ENCODE assay signal across 30 cellular contexts in the genomic region with DNA sequence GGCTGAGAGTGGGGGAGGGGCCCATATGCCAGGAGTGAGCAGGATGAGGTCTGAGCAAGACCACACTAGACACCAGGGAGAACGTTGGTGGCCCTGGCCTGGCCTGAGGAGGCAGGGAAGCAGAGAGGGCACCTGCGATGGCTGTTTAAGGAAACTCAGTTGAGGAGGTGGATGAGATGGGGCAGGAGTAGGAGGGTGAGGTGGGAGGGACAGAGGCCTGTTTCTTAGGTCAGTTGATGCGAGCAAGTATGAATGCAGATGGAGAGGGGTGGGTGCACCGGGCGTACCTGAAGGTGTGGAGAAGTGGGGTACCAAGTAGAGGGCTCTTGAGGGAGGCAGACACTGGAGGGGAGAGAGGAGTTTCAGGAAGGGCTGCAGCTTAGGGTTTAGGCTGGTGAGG. TPM values are rescaled to one million over a fixed set of nuclear protein-coding genes. Genes with fewer than 3 reads are reported as not detected.
"Had no signal": no experiment of that assay in that cellular context is flagged by ENCODE, and none has a peak within 500 bp of the region (broad histone marks: within the 10 kb centered on the region; RNA-seq: fewer than 3 reads in every experiment).

No MANE protein-coding gene starts in this region.

- H3K36me3 ChIP-seq: esophagus muscularis mucosa, gastroesophageal sphincter, heart left ventricle, left ventricle myocardium inferior, prostate gland, right atrium auricular region, thoracic aorta, tibial nerve, upper lobe of left lung had no signal

- H3K36me3 Mint-ChIP-seq: memory B cell; natural killer cell; stimulated activated memory B cell treated with anti-CD40 and anti-IgM and Interleukin-4, amounts not matched to agents 10 μg/mL and 1 μg/mL and 100 μg/mL, for 72 hours had no signal

- H3K9me3 ChIP-seq: heart left ventricle, left ventricle myocardium inferior, prostate gland, right atrium auricular region, thoracic aorta, upper lobe of left lung had no signal

- DNase-seq: dermis blood vessel endothelial cell; effector memory CD4-positive, alpha-beta T cell; foreskin keratinocyte; hippocampal formation; kidney glomerular epithelial cell; left colon; left ventricle myocardium inferior; natural killer cell; nucleus accumbens; stimulated activated CD4-positive, alpha-beta T cell treated with anti-CD3 and anti-CD28 coated beads, Interleukin-4, amount 100 ng/mL, for 4 hours had no signal

- H3K4me3 Mint-ChIP-seq: memory B cell; natural killer cell; neural crest cell; stimulated activated memory B cell treated with anti-CD40 and anti-IgM and Interleukin-4, amounts not matched to agents 10 μg/mL and 1 μg/mL and 100 μg/mL, for 72 hours; stimulated activated naive CD8-positive, alpha-beta T cell treated with anti-CD3 and anti-CD28 coated beads, Interleukin-15, Interleukin-2, amounts not matched to agents 100 ng/mL and 50 ng/mL, for 24 hours had no signal

- H3K27me3 Mint-ChIP-seq: stimulated activated naive CD8-positive, alpha-beta T cell treated with anti-CD3 and anti-CD28 coated beads, Interleukin-15, Interleukin-2, amounts not matched to agents 100 ng/mL and 50 ng/mL, for 24 hours had no signal

- H3K27me3 ChIP-seq: right atrium auricular region, upper lobe of left lung had no signal

- ATAC-seq: foreskin keratinocyte; gastroesophageal sphincter; left colon; natural killer cell; sciatic nerve; stimulated activated memory B cell treated with anti-CD40 and anti-IgM and Interleukin-4, amounts not matched to agents 10 μg/mL and 1 μg/mL and 100 μg/mL, for 72 hours had no signal

- H3K27ac ChIP-seq: coronary artery, esophagus muscularis mucosa, foreskin keratinocyte, gastroesophageal sphincter, heart left ventricle, left ventricle myocardium inferior, prostate gland, right atrium auricular region, thoracic aorta, tibial nerve, upper lobe of left lung had no signal

- H3K4me1 Mint-ChIP-seq: memory B cell; natural killer cell; stimulated activated memory B cell treated with anti-CD40 and anti-IgM and Interleukin-4, amounts not matched to agents 10 μg/mL and 1 μg/mL and 100 μg/mL, for 72 hours had no signal

- H3K4me1 ChIP-seq: esophagus muscularis mucosa, foreskin keratinocyte, gastroesophageal sphincter, heart left ventricle, prostate gland, right atrium auricular region, tibial nerve had no signal

- H3K9me3 Mint-ChIP-seq: memory B cell; natural killer cell; neural crest cell; stimulated activated naive CD8-positive, alpha-beta T cell treated with anti-CD3 and anti-CD28 coated beads, Interleukin-15, Interleukin-2, amounts not matched to agents 100 ng/mL and 50 ng/mL, for 24 hours had no signal

- H3K27ac Mint-ChIP-seq: memory B cell; natural killer cell; stimulated activated memory B cell treated with anti-CD40 and anti-IgM and Interleukin-4, amounts not matched to agents 10 μg/mL and 1 μg/mL and 100 μg/mL, for 72 hours; stimulated activated naive CD8-positive, alpha-beta T cell treated with anti-CD3 and anti-CD28 coated beads, Interleukin-15, Interleukin-2, amounts not matched to agents 100 ng/mL and 50 ng/mL, for 24 hours had no signal

- H3K4me3 ChIP-seq: coronary artery, esophagus muscularis mucosa, gastroesophageal sphincter, heart left ventricle, left ventricle myocardium inferior, lung, prostate gland, right atrium auricular region, thoracic aorta, tibial nerve, upper lobe of left lung had no signal

RNA-seq across cellular contexts. Expression of gene MPPED1, which starts 10.6 kb away (rescaled TPM):
- total RNA-seq: dermis blood vessel endothelial cell, endothelial cell of umbilical vein, epithelial cell of proximal tubule, esophagus muscularis mucosa, fibroblast of lung, foreskin keratinocyte, left colon, left ventricle myocardium inferior, mononuclear cell, natural killer cell, osteocyte, right atrium auricular region, thoracic aorta, upper lobe of left lung had no signal
- polyA plus RNA-seq: endothelial cell of umbilical vein, fibroblast of lung, foreskin keratinocyte, heart left ventricle had no signal

RNA-seq across cellular contexts. Expression of gene SCUBE1, which starts 58.1 kb away (rescaled TPM):
- total RNA-seq: dermis blood vessel endothelial cell, endothelial cell of umbilical vein, epithelial cell of proximal tubule, foreskin keratinocyte had no signal
- polyA plus RNA-seq: fibroblast of lung, foreskin keratinocyte had no signal
